In genomic region chr6:90000864-90001731, GRCh38 we compare ENCODE assay signal across 11 cellular contexts.
DNase-seq lines count a peak whose midpoint lies in the region; ATAC-seq and TF ChIP-seq lines count a peak whose summit lies in the region.
"Had no signal": no experiment of that assay in that cellular context is flagged by ENCODE, and none has a peak within 500 bp of the region (broad histone marks: within the 10 kb centered on the region; RNA-seq: fewer than 3 reads in every experiment).

No MANE protein-coding gene starts in this region.

- H2AK5ac ChIP-seq in mesendoderm (ENCODE audit: low read length): no peak overlapping the region

- H3K36me3 ChIP-seq in thoracic aorta (no peaks in the 10 kb centered on the region), mesendoderm (ENCODE audit: control insufficient read depth, insufficient read depth, low read length) (no peaks in the 10 kb centered on the region)
- H3K36me3 ChIP-seq: esophagus squamous epithelium had no signal

- H3K56ac ChIP-seq in mesendoderm (ENCODE audit: low read length): no peak overlapping the region

- no peak overlapping the region for H2BK120ac ChIP-seq in mesendoderm (ENCODE audit: low read depth, low read length)

- no peaks in the 10 kb centered on the region for H3K79me1 ChIP-seq in mesendoderm (ENCODE audit: low read length)

- H3K4me3 ChIP-seq in thoracic aorta: no peak overlapping the region
- H3K4me3 ChIP-seq in mesendoderm (ENCODE audit: low read length): no peak overlapping the region
- H3K4me3 ChIP-seq: esophagus squamous epithelium had no signal

- H3K23ac ChIP-seq in mesendoderm (ENCODE audit: low read length): no peak overlapping the region

- no peak for TF ChIP-seq CTCF in thoracic aorta (IDR thresholded peaks at IDR 0.05)

- H3K4me1 ChIP-seq in thoracic aorta (ENCODE audit: control insufficient read depth in 1 of 2, low read depth in 2 of 2) (peaks cover 21 to 37% of the 10 kb centered on the region in 2 donors), mesendoderm (ENCODE audit: control insufficient read depth, low read depth, low read length) (no peaks in the 10 kb centered on the region)

- H4K8ac ChIP-seq in mesendoderm (ENCODE audit: low read depth, low read length): no peak overlapping the region

- H3K27me3 ChIP-seq in thoracic aorta (replicated peaks; ENCODE audit: insufficient read depth): no peaks in the 10 kb centered on the region
- no peaks in the 10 kb centered on the region for H3K27me3 ChIP-seq in mesendoderm (ENCODE audit: insufficient read depth, low read length, poor library complexity)
- H3K27me3 ChIP-seq: esophagus squamous epithelium had no signal

- no peak overlapping the region for H3K4ac ChIP-seq in mesendoderm (ENCODE audit: low read depth, low read length)

- ATAC-seq in thoracic aorta (ENCODE audit: insufficient number of reproducible peaks, low FRiP score, low read depth): no peak
- ATAC-seq in HG03460 (IDR thresholded peaks at IDR 0.05; ENCODE audit: unreplicated experiment): no peak
- ATAC-seq: left lobe of liver had no signal

- no CpG with 5 or more reads among the region's 5 CpGs for WGBS in mesendoderm (ENCODE audit: extremely low coverage, insufficient coverage, low lambda C conversion rate)

- H3K27ac ChIP-seq in thoracic aorta (peak overlapping the region; percentile 49 to 68), mesendoderm (ENCODE audit: low read depth, low read length) (no peak overlapping the region)
- H3K27ac ChIP-seq: esophagus squamous epithelium had no signal

- no peaks in the 10 kb centered on the region for H3K79me2 ChIP-seq in mesendoderm (ENCODE audit: control insufficient read depth, insufficient read depth, low read length)

- no peaks in the 10 kb centered on the region for H3K9me3 ChIP-seq in thoracic aorta
- H3K9me3 ChIP-seq: esophagus squamous epithelium had no signal

- peak; percentile 46 for DNase-seq in activated naive CD4-positive, alpha-beta T cell treated with Interleukin-2 at 50 U/mL for 16 hours
- no peak for DNase-seq in activated naive CD4-positive, alpha-beta T cell (lab: John Stamatoyannopoulos, UW)
- peak; percentile 96 for DNase-seq in NCI-H524 treated with DMSO at 0.1 percent for 48 hours (lab: John Stamatoyannopoulos, UW)
- peak; percentile 28 for DNase-seq in dermis blood vessel endothelial cell
- DNase-seq in thoracic aorta (ENCODE audit: low spot score): no peak
- no peak for DNase-seq in mesendoderm
- no peak for DNase-seq in NCI-H2227 (lab: John Stamatoyannopoulos, UW; ENCODE audit: unreplicated experiment)
- DNase-seq: CD4-positive, alpha-beta T cell; esophagus squamous epithelium had no signal

- no peak overlapping the region for H3K18ac ChIP-seq in mesendoderm (ENCODE audit: low read length)

- no peak overlapping the region for H4K5ac ChIP-seq in mesendoderm (ENCODE audit: low read length)

- no peak overlapping the region for H2BK5ac ChIP-seq in mesendoderm (ENCODE audit: low read length)

- no peak overlapping the region for H3K9ac ChIP-seq in mesendoderm (ENCODE audit: low read length)

- H2BK15ac ChIP-seq in mesendoderm (replicated peaks; ENCODE audit: low read depth): no peak overlapping the region

- H3K4me2 ChIP-seq in mesendoderm (ENCODE audit: low read length): no peak overlapping the region

Comparison
In these comparisons a context has a peak if more than half of its experiments do, and no peak if none do; other contexts are left out.
1. DNase-seq: peak in activated naive CD4-positive, alpha-beta T cell treated with Interleukin-2 at 50 U/mL for 16 hours (single experiment), NCI-H524 treated with DMSO at 0.1 percent for 48 hours (single experiment) and dermis blood vessel endothelial cell (single experiment); none in activated naive CD4-positive, alpha-beta T cell (0 of 4), thoracic aorta (single experiment), mesendoderm (single experiment) and NCI-H2227 (single experiment).